In the genomic region with DNA sequence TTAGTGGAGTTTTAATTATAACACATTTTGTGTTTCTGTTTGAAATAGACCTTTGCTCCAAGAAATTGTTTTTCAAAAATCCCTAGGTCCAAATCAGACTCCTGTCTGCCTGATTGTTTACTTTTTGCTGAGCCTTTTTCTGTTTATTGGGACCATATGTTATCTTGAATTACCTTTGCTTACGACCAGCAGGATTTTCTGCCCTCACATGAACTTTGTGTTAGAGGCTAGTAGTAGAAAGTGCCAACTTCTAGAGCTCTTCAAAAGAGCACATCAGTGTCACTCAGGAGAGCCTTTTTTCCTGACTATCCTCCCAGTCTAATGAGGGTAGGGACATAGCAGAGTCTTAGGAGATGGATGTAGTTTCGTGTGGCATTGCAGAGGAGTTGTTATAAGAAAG, we compare ENCODE assay signal across 18 cellular contexts. TPM values are rescaled to one million over a fixed set of nuclear protein-coding genes. Genes with fewer than 3 reads are reported as not detected.
DNase-seq lines count a peak whose midpoint lies in the region; ATAC-seq and TF ChIP-seq lines count a peak whose summit lies in the region.
"Had no signal": no experiment of that assay in that cellular context is flagged by ENCODE, and none has a peak within 500 bp of the region (broad histone marks: within the 10 kb centered on the region; RNA-seq: fewer than 3 reads in every experiment).

No MANE protein-coding gene starts in this region.

- H3K9ac ChIP-seq in adipocyte (ENCODE audit: low read length) (no peak overlapping the region), smooth muscle cell (ENCODE audit: low read depth) (no peak overlapping the region)

- H3K79me2 ChIP-seq in smooth muscle cell (ENCODE audit: low read depth) = peaks cover 84% of the 10 kb centered on the region

- H3K4me1 ChIP-seq in right atrium auricular region = peaks cover 0 to 11% of the 10 kb centered on the region in 2 donors
- peaks cover 55% of the 10 kb centered on the region for H3K4me1 ChIP-seq in adipocyte (ENCODE audit: control insufficient read depth, insufficient read depth, low read length)
- H3K4me1 ChIP-seq in smooth muscle cell (ENCODE audit: low read depth) = peaks cover 28% of the 10 kb centered on the region

- H3K9me3 ChIP-seq in right atrium auricular region (no peaks in the 10 kb centered on the region), adipocyte (ENCODE audit: control insufficient read depth, low read length) (no peaks in the 10 kb centered on the region), smooth muscle cell (replicated peaks; ENCODE audit: low read depth) (peaks cover 5% of the 10 kb centered on the region)

- DNase-seq in left ventricle myocardium superior (no peak), right atrium auricular region (ENCODE audit: low spot score) (no peak), LNCaP clone FGC (ENCODE audit: low read depth) (peak; percentile 82), adipocyte (ENCODE audit: low read depth) (peak; percentile 27), smooth muscle cell (lab: John Stamatoyannopoulos, UW; ENCODE audit: unreplicated experiment) (no peak), hepatic stellate cell (ENCODE audit: low spot score) (no peak), erythroblast (lab: John Stamatoyannopoulos, UW) (no peak), epidermal melanocyte (ENCODE audit: insufficient read length, low spot score) (no peak)
- DNase-seq: AML-193; C1 segment of cervical spinal cord; H9; MV-4-11; NCI-H1105 treated with DMSO at 0.1 percent for 48 hours; NCI-H510A; NK-92 treated with Interleukin-12 subunit alpha and Interleukin-12 subunit beta, amount 100 ng/mL, for 24 hours; SHP77 treated with DMSO at 0.1 percent for 48 hours had no signal

- intact Hi-C loops in left ventricle myocardium superior (cut with micrococcal nuclease) = no loop called here

- no peak overlapping the region for H2AFZ ChIP-seq in smooth muscle cell (ENCODE audit: low read depth)

- H3K27ac ChIP-seq in right atrium auricular region (no peak overlapping the region), smooth muscle cell (ENCODE audit: low read depth) (no peak overlapping the region)
- H3K27ac ChIP-seq: RWPE1, SK-N-MC had no signal

- TF ChIP-seq POLR2A in erythroblast (IDR thresholded peaks at IDR 0.05; ENCODE audit: low read length) = no peak

- peak; percentile 13 for ATAC-seq in left ventricle myocardium superior

- H4K20me1 ChIP-seq in smooth muscle cell (ENCODE audit: low read depth) = peaks cover 85% of the 10 kb centered on the region

- peak overlapping the region; percentile 53 for H3K4me2 ChIP-seq in smooth muscle cell

- no peak overlapping the region for H3K4me3 ChIP-seq in right atrium auricular region
- H3K4me3 ChIP-seq in LNCaP clone FGC (ENCODE audit: low read depth, low read length) = no peak overlapping the region
- no peak overlapping the region for H3K4me3 ChIP-seq in adipocyte (ENCODE audit: low read length)
- H3K4me3 ChIP-seq in smooth muscle cell = no peak overlapping the region
- H3K4me3 ChIP-seq: SK-N-MC had no signal

- no peak for TF ChIP-seq CTCF in right atrium auricular region (IDR thresholded peaks at IDR 0.05)
- TF ChIP-seq CTCF in LNCaP clone FGC (IDR thresholded peaks at IDR 0.05; ENCODE audit: control insufficient read depth, extremely low read depth, insufficient read depth) = no peak
- no peak for TF ChIP-seq CTCF in smooth muscle cell (IDR thresholded peaks at IDR 0.05; ENCODE audit: borderline replicate concordance, insufficient read depth, poor library complexity, severe bottlenecking)

- H3K36me3 ChIP-seq in right atrium auricular region (no peaks in the 10 kb centered on the region), adipocyte (ENCODE audit: control insufficient read depth, insufficient read depth, low read length, severe bottlenecking) (peaks cover under 1% of the 10 kb centered on the region), smooth muscle cell (ENCODE audit: low read depth) (no peaks in the 10 kb centered on the region)

- H3F3A ChIP-seq in smooth muscle cell (ENCODE audit: low read depth) = no peaks in the 10 kb centered on the region

- H3K27me3 ChIP-seq in right atrium auricular region = no peaks in the 10 kb centered on the region
- H3K27me3 ChIP-seq in adipocyte (replicated peaks; ENCODE audit: control insufficient read depth, insufficient read depth, low read length) = no peaks in the 10 kb centered on the region
- no peaks in the 10 kb centered on the region for H3K27me3 ChIP-seq in smooth muscle cell (ENCODE audit: low read depth)

- WGBS in smooth muscle cell (ENCODE audit: low lambda C conversion rate) = 58% methylated on average over 2 of the region's 2 CpGs

RNA-seq across cellular contexts. Expression of gene RECK, which starts 10.2 kb away (rescaled TPM):
- total RNA-seq in left ventricle myocardium superior (4.5 TPM), right atrium auricular region (1 to 10 TPM; 7.6 to 8.9 TPM), smooth muscle cell (42.9 and 46.5 TPM in 2 replicates)
- polyA plus RNA-seq in smooth muscle cell = 36.5 and 50.0 TPM in 2 replicates

Comparison
In these comparisons a context has a peak if more than half of its experiments do, and no peak if none do; other contexts are left out.
1. DNase-seq: peak in LNCaP clone FGC (single experiment) and adipocyte (single experiment); none in left ventricle myocardium superior (single experiment), right atrium auricular region (single experiment), smooth muscle cell (single experiment), hepatic stellate cell (single experiment), erythroblast (0 of 2) and epidermal melanocyte (single experiment).